Comparison of ENCODE assay signal across 8 cellular contexts in the genomic region with DNA sequence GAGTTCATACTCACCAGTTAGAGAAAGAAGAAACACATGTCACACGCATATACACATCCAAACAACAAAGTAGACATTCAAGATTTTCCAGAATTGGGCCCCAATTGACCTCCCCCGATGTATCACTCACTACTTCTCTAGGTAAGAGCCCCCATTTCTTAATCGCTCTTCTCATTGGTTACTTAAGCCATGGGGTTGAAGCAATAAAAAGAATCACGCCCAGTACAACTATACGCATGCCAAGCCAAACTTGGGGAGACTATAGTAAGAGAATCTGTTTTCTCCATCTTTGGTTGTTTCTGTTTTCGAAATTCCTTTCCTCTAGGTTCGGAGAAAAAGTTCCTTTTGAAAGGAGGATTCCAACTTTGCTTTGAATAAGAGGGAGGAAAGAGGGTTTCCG. TPM values are rescaled to one million over a fixed set of nuclear protein-coding genes. Genes with fewer than 3 reads are reported as not detected.
DNase-seq lines count a peak whose midpoint lies in the region; ATAC-seq and TF ChIP-seq lines count a peak whose summit lies in the region.

No MANE protein-coding gene starts in this region.

- H3K27me3 ChIP-seq in HUES48 (ENCODE audit: control insufficient read depth, insufficient read depth, low read length) (peaks cover 7% of the 10 kb centered on the region), hepatocyte (no peaks in the 10 kb centered on the region), gastrocnemius medialis (peaks cover 0 to 5% (median 0%) of the 10 kb centered on the region in 3 donors)

- H4K20me1 ChIP-seq in hepatocyte (ENCODE audit: insufficient read depth, poor library complexity, severe bottlenecking) = peaks cover 10% of the 10 kb centered on the region

- intact Hi-C loops in gastrocnemius medialis (cut with DNase I; ENCODE audit: low total_unique reads) = loop anchor here (2.0 kb wide), 1 partner anchor 34 kb away; a partner anchor contains a TSS

- H3K36me3 Mint-ChIP-seq in activated naive CD8-positive, alpha-beta T cell treated with anti-CD3 and anti-CD28 coated beads for 36 hours = peaks cover 26% of the 10 kb centered on the region

- H3K9ac ChIP-seq in HUES48 (ENCODE audit: low read depth, low read length) = peak overlapping the region; percentile 96

- DNase-seq in CD1c-positive myeloid dendritic cell (ENCODE audit: extremely low spot score) = peak; percentile 17
- no peak for DNase-seq in activated naive CD8-positive, alpha-beta T cell treated with anti-CD3 and anti-CD28 coated beads for 36 hours
- DNase-seq in hepatocyte (ENCODE audit: low spot score) = peak; percentile 28
- no peak for DNase-seq in gastrocnemius medialis
- no peak for DNase-seq in stimulated activated CD4-positive, alpha-beta T cell treated with anti-CD3 and anti-CD28 coated beads, Interleukin-2, amount 100 ng/mL, for 48 hours
- DNase-seq in NCI-H2107 (lab: John Stamatoyannopoulos, UW) = no peak

- 1% methylated on average over 8 of the region's 8 CpGs for WGBS in hepatocyte (ENCODE audit: low lambda C conversion rate, missing lambda C conversion rate)

- peaks cover 28% of the 10 kb centered on the region for H3K27me3 Mint-ChIP-seq in activated naive CD8-positive, alpha-beta T cell treated with anti-CD3 and anti-CD28 coated beads for 36 hours

- H2AFZ ChIP-seq in hepatocyte = peak overlapping the region; percentile 47

- peak overlapping the region; percentile 97 for H3K4me3 ChIP-seq in HUES48 (ENCODE audit: low read depth, low read length)
- H3K4me3 ChIP-seq in hepatocyte = peak overlapping the region; percentile 80
- H3K4me3 ChIP-seq in gastrocnemius medialis = peak overlapping the region; percentile 78 to 84 (median 78)

- peaks cover 42% of the 10 kb centered on the region for H3K36me3 ChIP-seq in HUES48 (ENCODE audit: control insufficient read depth, insufficient read depth, low read length)
- H3K36me3 ChIP-seq in hepatocyte (replicated peaks; ENCODE audit: insufficient read depth, low read depth) = no peaks in the 10 kb centered on the region
- peaks cover 0 to 14% of the 10 kb centered on the region in 2 donors for H3K36me3 ChIP-seq in gastrocnemius medialis

- H3K4me2 ChIP-seq in hepatocyte = peak overlapping the region; percentile 82

- peaks cover 18% of the 10 kb centered on the region for H3K4me1 Mint-ChIP-seq in activated naive CD8-positive, alpha-beta T cell treated with anti-CD3 and anti-CD28 coated beads for 36 hours

- TF ChIP-seq CTCF in hepatocyte (IDR thresholded peaks at IDR 0.05; ENCODE audit: poor library complexity) (no peak), gastrocnemius medialis (IDR thresholded peaks at IDR 0.05 in 4 of 5, conservative IDR thresholded peaks at IDR 0.05 in 1 of 5) (no peak)

- no peak for TF ChIP-seq POLR2A in gastrocnemius medialis (IDR thresholded peaks at IDR 0.05)

- peaks cover 51% of the 10 kb centered on the region for H3K79me2 ChIP-seq in hepatocyte

- H3K27ac Mint-ChIP-seq in activated naive CD8-positive, alpha-beta T cell treated with anti-CD3 and anti-CD28 coated beads for 36 hours = peak overlapping the region; percentile 90

- H3K4me3 Mint-ChIP-seq in activated naive CD8-positive, alpha-beta T cell treated with anti-CD3 and anti-CD28 coated beads for 36 hours = peak overlapping the region; percentile 92

- no peaks in the 10 kb centered on the region for H3K9me3 ChIP-seq in HUES48 (ENCODE audit: control insufficient read depth, insufficient read depth, low read length)
- H3K9me3 ChIP-seq in hepatocyte (ENCODE audit: low read depth) = no peaks in the 10 kb centered on the region
- H3K9me3 ChIP-seq in gastrocnemius medialis = no peaks in the 10 kb centered on the region

- no peaks in the 10 kb centered on the region for H3K9me3 Mint-ChIP-seq in activated naive CD8-positive, alpha-beta T cell treated with anti-CD3 and anti-CD28 coated beads for 36 hours

- H3K9me2 ChIP-seq in hepatocyte (replicated peaks; ENCODE audit: insufficient read depth) = no peaks in the 10 kb centered on the region

- H3K27ac ChIP-seq in HUES48 (ENCODE audit: low read depth, low read length) (peak overlapping the region; percentile 84), hepatocyte (peak overlapping the region; percentile 92), gastrocnemius medialis (peak overlapping the region; percentile 86 to 90 (median 88))

- ATAC-seq in gastrocnemius medialis (peak; percentile 31 to 56), HG03108 (IDR thresholded peaks at IDR 0.05; ENCODE audit: unreplicated experiment) (no peak)

- H3K4me1 ChIP-seq in HUES48 (ENCODE audit: control insufficient read depth, insufficient read depth, low read length) = peaks cover 7% of the 10 kb centered on the region
- peaks cover 20% of the 10 kb centered on the region for H3K4me1 ChIP-seq in hepatocyte (ENCODE audit: insufficient read depth)
- peaks cover 12 to 21% of the 10 kb centered on the region in 2 donors for H3K4me1 ChIP-seq in gastrocnemius medialis

- in situ Hi-C loops in gastrocnemius medialis (cut with MboI; ENCODE audit: low sequenced_read_pairs in 4 of 4) = no loop called here

RNA-seq across cellular contexts. Expression of a gene that starts 0.5 kb away (rescaled TPM):
- total RNA-seq in activated naive CD8-positive, alpha-beta T cell treated with anti-CD3 and anti-CD28 coated beads for 36 hours = 10 to 100 TPM; 38.6 to 41.0 TPM
- total RNA-seq in hepatocyte = 44.0 and 45.7 TPM in 2 replicates
- polyA plus RNA-seq in hepatocyte = 28.8 and 31.0 TPM in 2 replicates
- total RNA-seq in gastrocnemius medialis = 10 to 100 TPM; 13.1 to 16.9 (median 14.7) TPM

RNA-seq across cellular contexts. Expression of a gene that starts 33.5 kb away (rescaled TPM):
- total RNA-seq in activated naive CD8-positive, alpha-beta T cell treated with anti-CD3 and anti-CD28 coated beads for 36 hours = 10 to 100 TPM; 40.4 to 40.5 TPM
- total RNA-seq in hepatocyte = 21.6 and 27.0 TPM in 2 replicates
- 19.6 and 20.7 TPM in 2 replicates for polyA plus RNA-seq in hepatocyte
- total RNA-seq in gastrocnemius medialis = 10 to 100 TPM; 16.0 to 25.0 (median 21.9) TPM

Comparison
In these comparisons a context has a peak if more than half of its experiments do, and no peak if none do; other contexts are left out.
1. DNase-seq: peak in CD1c-positive myeloid dendritic cell (single experiment) and hepatocyte (single experiment); none in activated naive CD8-positive, alpha-beta T cell treated with anti-CD3 and anti-CD28 coated beads for 36 hours (single experiment), gastrocnemius medialis (0 of 2), stimulated activated CD4-positive, alpha-beta T cell treated with anti-CD3 and anti-CD28 coated beads, Interleukin-2, amount 100 ng/mL, for 48 hours (0 of 2) and NCI-H2107 (single experiment).
2. Peak in every context shown above with its lines, with median percentiles within 50 percentile points of each other: H3K27ac ChIP-seq and H3K4me3 ChIP-seq.